Comparison of ENCODE assay signal across 9 cellular contexts in the genomic region with DNA sequence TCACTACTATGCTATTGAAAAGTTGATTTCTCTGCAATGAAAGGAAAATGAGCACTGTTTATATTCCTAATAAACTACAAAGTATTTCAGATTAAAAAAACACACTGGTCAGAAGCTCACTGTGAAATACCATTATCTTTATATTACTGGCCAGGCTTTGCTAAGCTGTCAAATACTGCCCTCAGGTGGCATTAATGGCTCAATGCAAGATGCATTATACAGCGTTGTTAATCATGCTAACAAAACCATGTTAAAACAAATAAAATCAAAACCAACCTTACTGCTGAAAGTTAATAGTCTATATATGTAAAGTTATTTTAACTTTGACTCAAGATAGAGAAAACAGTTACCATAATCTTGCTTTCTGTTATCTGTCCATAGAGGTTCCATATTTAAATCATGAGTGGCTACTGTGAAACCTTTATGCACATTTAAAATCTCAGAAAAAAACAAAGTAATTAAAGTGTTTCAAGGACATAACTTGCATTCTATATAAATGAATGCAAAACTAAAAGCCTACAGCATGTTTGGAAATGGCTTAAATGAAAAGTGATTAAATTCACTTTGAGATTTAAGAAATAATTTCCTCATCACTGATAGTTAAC.
A peak's percentile ranks its signal among the peaks of the same experiment; 100 is the strongest.
DNase-seq lines count a peak whose midpoint lies in the region; FAIRE-seq and TF ChIP-seq lines count a peak whose summit lies in the region.
"Had no signal": no experiment of that assay in that cellular context is flagged by ENCODE, and none has a peak within 500 bp of the region (broad histone marks: within the 10 kb centered on the region; RNA-seq: fewer than 3 reads in every experiment).

No MANE protein-coding gene starts in this region.

- H3K27me3 ChIP-seq in astrocyte (ENCODE audit: insufficient read depth, low read length), result no peaks in the 10 kb centered on the region

- FAIRE-seq in G401.6 (lab: Jason Lieb, UNC), result peak; percentile 96
- peak; percentile 26 for FAIRE-seq in astrocyte (lab: Jason Lieb, UNC)

- peak; percentile 21 for DNase-seq in HK-2 (ENCODE audit: unreplicated experiment)
- DNase-seq in NCI-H748 (lab: John Stamatoyannopoulos, UW; ENCODE audit: unreplicated experiment), result peak; percentile 64
- peak; percentile 29 for DNase-seq in astrocyte (ENCODE audit: low read depth)
- peak; percentile 30 for DNase-seq in iPS-NIHi7 (ENCODE audit: extremely low spot score)
- DNase-seq in stimulated activated CD4-positive, alpha-beta T cell treated with anti-CD3 and anti-CD28 coated beads, TNF-alpha, amount 100 ng/mL, for 24 hours (ENCODE audit: low read depth in 3 of 3), result peak in 2 of 3 experiments; percentile 2 to 4
- no peak for DNase-seq in mesenteric fat pad (ENCODE audit: low spot score)

- no peak overlapping the region for H3K27ac Mint-ChIP-seq in astrocyte (ENCODE audit: unreplicated experiment)
- H3K27ac Mint-ChIP-seq: dendritic cell treated with granulocyte-macrophage colony-stimulating factor and Interleukin-4, amounts not matched to agents 40 ng/mL and 50 ng/mL, for 4 days had no signal

- H3K9ac ChIP-seq in astrocyte (ENCODE audit: low read length), result no peak overlapping the region

- H3K9me3 ChIP-seq in astrocyte (ENCODE audit: insufficient read depth, low read depth, low read length), result no peaks in the 10 kb centered on the region

- no peak overlapping the region for H2AFZ ChIP-seq in astrocyte (ENCODE audit: low read depth, low read length)

- no peak overlapping the region for H3K4me2 ChIP-seq in astrocyte (ENCODE audit: low read length)

- H3K27me3 Mint-ChIP-seq in astrocyte (ENCODE audit: low read depth, unreplicated experiment), result no peaks in the 10 kb centered on the region
- H3K27me3 Mint-ChIP-seq: dendritic cell treated with granulocyte-macrophage colony-stimulating factor and Interleukin-4, amounts not matched to agents 40 ng/mL and 50 ng/mL, for 4 days had no signal

- TF ChIP-seq CTCF in 22Rv1 (IDR thresholded peaks at IDR 0.05) (peak; percentile 97), astrocyte (IDR thresholded peaks at IDR 0.05; ENCODE audit: insufficient read depth, low read depth, low read length) (peak; percentile 94)

- no peaks in the 10 kb centered on the region for H3K4me1 ChIP-seq in astrocyte (ENCODE audit: insufficient read depth, low read length)

- H3K4me3 Mint-ChIP-seq in astrocyte (ENCODE audit: unreplicated experiment), result no peak overlapping the region
- H3K4me3 Mint-ChIP-seq: dendritic cell treated with granulocyte-macrophage colony-stimulating factor and Interleukin-4, amounts not matched to agents 40 ng/mL and 50 ng/mL, for 4 days had no signal

- H3K36me3 ChIP-seq in astrocyte (ENCODE audit: insufficient read depth, low read length), result peaks cover 3% of the 10 kb centered on the region

- H3K4me3 ChIP-seq in astrocyte (ENCODE audit: insufficient read depth, low read depth, low read length), result no peak overlapping the region

- H3K9me3 Mint-ChIP-seq in astrocyte (ENCODE audit: unreplicated experiment), result no peaks in the 10 kb centered on the region
- H3K9me3 Mint-ChIP-seq: dendritic cell treated with granulocyte-macrophage colony-stimulating factor and Interleukin-4, amounts not matched to agents 40 ng/mL and 50 ng/mL, for 4 days had no signal

- H3K36me3 Mint-ChIP-seq in astrocyte (ENCODE audit: low read depth, unreplicated experiment), result no peaks in the 10 kb centered on the region

- no peaks in the 10 kb centered on the region for H3K79me2 ChIP-seq in astrocyte (ENCODE audit: insufficient read depth, low read length)

- H3K4me1 Mint-ChIP-seq in astrocyte (ENCODE audit: low read depth, unreplicated experiment), result no peaks in the 10 kb centered on the region

- no peaks in the 10 kb centered on the region for H4K20me1 ChIP-seq in astrocyte (ENCODE audit: insufficient read depth, low read length)

- H3K27ac ChIP-seq in 22Rv1, result no peak overlapping the region
- H3K27ac ChIP-seq in astrocyte (ENCODE audit: low read depth, low read length), result no peak overlapping the region
